In the genomic region with DNA sequence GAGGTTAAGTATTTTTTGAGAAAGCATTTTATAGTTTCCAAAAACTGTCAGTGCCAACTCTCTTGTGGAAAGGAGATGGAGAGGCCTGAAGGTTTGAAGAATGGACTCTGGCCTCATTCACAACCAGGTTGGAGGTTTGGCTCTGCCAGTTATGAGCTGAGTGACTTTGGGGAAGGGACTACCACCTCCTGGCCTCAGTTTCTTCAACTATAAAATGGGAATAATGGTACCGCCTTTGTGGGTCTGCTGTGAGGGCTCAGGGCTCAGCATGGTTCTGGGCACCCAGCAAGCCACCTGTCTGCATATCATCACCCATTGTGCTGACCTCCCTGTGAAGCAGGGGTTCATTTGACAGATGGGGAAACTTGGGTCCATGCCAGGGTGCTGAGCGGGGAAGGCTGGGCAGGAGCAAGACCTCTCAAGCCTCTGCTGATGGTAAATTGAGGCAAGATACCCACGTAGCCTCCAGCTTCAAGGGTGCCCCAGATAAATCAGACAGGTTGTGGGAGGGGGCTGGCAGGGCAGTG, we compare ENCODE assay signal across 1 cellular context.
TF ChIP-seq lines count a peak whose summit lies in the region.

No MANE protein-coding gene starts in this region.

TF ChIP-seq in K562, 482 proteins besides CTCF, POLR2A, EP300 and RAD21:
- TF ChIP-seq CHD4 (IDR thresholded peaks at IDR 0.05; ENCODE audit: insufficient read depth, insufficient replicate concordance, low read depth, low read length, poor library complexity, severe bottlenecking) (no peak), RBM25 (IDR thresholded peaks at IDR 0.05; ENCODE audit: low read depth, low read length, severe bottlenecking) (peak; percentile 62), NFIC (IDR thresholded peaks at IDR 0.05) (peak; percentile 62)
TF ChIP-seq in K562: peak in this region for 2.
